ENCODE assay signal across 7 cellular contexts in genomic region chr6:137076277-137077068, GRCh38. TPM values are rescaled to one million over a fixed set of nuclear protein-coding genes. Genes with fewer than 3 reads are reported as not detected.
DNase-seq lines count a peak whose midpoint lies in the region; ATAC-seq and TF ChIP-seq lines count a peak whose summit lies in the region.

No MANE protein-coding gene starts in this region.

- TF ChIP-seq CTCF in GM13976 (IDR thresholded peaks at IDR 0.05; ENCODE audit: borderline replicate concordance, control extremely low read depth, extremely low read depth, insufficient read depth, missing control alignments), result peak; percentile 77

- H3K27me3 Mint-ChIP-seq in activated naive CD8-positive, alpha-beta T cell treated with anti-CD3 and anti-CD28 coated beads, Interleukin-2, amount 50 U/mL, for 24 hours, result peaks cover 22% of the 10 kb centered on the region

- no peaks in the 10 kb centered on the region for H3K4me1 Mint-ChIP-seq in activated naive CD8-positive, alpha-beta T cell treated with anti-CD3 and anti-CD28 coated beads, Interleukin-2, amount 50 U/mL, for 24 hours

- peaks cover 4% of the 10 kb centered on the region for H3K9me3 Mint-ChIP-seq in activated naive CD8-positive, alpha-beta T cell treated with anti-CD3 and anti-CD28 coated beads, Interleukin-2, amount 50 U/mL, for 24 hours

- H3K27ac Mint-ChIP-seq in activated naive CD8-positive, alpha-beta T cell treated with anti-CD3 and anti-CD28 coated beads, Interleukin-2, amount 50 U/mL, for 24 hours, result no peak overlapping the region

- in situ Hi-C loops in GM13976 (cut with MboI; ENCODE audit: low sequenced_read_pairs, unreplicated experiment), result no loop called here

- no peak overlapping the region for H3K4me3 Mint-ChIP-seq in activated naive CD8-positive, alpha-beta T cell treated with anti-CD3 and anti-CD28 coated beads, Interleukin-2, amount 50 U/mL, for 24 hours

- DNase-seq in GM13976 (ENCODE audit: low spot score) (peak; percentile 64), NCI-H1092 (lab: John Stamatoyannopoulos, UW) (peak; percentile 28), SK-N-DZ (ENCODE audit: low spot score) (peak; percentile 83), left ventricle myocardium superior (peak; percentile 72), sciatic nerve (ENCODE audit: low spot score) (peak; percentile 82)
- peak; percentile 53 for DNase-seq in activated naive CD8-positive, alpha-beta T cell treated with anti-CD3 and anti-CD28 coated beads, Interleukin-2, amount 50 U/mL, for 24 hours

- intact Hi-C loops in left ventricle myocardium superior (cut with micrococcal nuclease), result no loop called here
- intact Hi-C loops in sciatic nerve (cut with DNase I), result no loop called here

- ATAC-seq in HG02678 (IDR thresholded peaks at IDR 0.05; ENCODE audit: unreplicated experiment) (peak; percentile 100), left ventricle myocardium superior (peak; percentile 100), sciatic nerve (peak; percentile 99)
- peak; percentile 97 for ATAC-seq in activated naive CD8-positive, alpha-beta T cell treated with anti-CD3 and anti-CD28 coated beads, Interleukin-2, amount 50 U/mL, for 24 hours

- H3K36me3 Mint-ChIP-seq in activated naive CD8-positive, alpha-beta T cell treated with anti-CD3 and anti-CD28 coated beads, Interleukin-2, amount 50 U/mL, for 24 hours (ENCODE audit: low read depth), result no peaks in the 10 kb centered on the region

RNA-seq across cellular contexts. Expression of gene IL20RA, which starts 31.7 kb away (rescaled TPM):
- polyA plus RNA-seq in SK-N-DZ (2014; cell fraction: cytosol; rRNA removed), result 0.83 and 1.2 TPM in 2 replicates
- 0.24 and 0.94 TPM in 2 replicates for polyA plus RNA-seq in SK-N-DZ (2014; cell fraction: nucleus; rRNA removed)
- 7.2 TPM for total RNA-seq in left ventricle myocardium superior
- 3.3 TPM for total RNA-seq in sciatic nerve

Comparison
In these comparisons a context has a peak if more than half of its experiments do, and no peak if none do; other contexts are left out.
1. Peak in every context shown above with its lines: DNase-seq and ATAC-seq.
2. DNase-seq: peak in every context shown above with its lines; median percentile 83 in SK-N-DZ; 82 in sciatic nerve; 72 in left ventricle myocardium superior; 64 in GM13976; 53 in activated naive CD8-positive, alpha-beta T cell treated with anti-CD3 and anti-CD28 coated beads, Interleukin-2, amount 50 U/mL, for 24 hours; 28 in NCI-H1092.